Comparison of ENCODE assay signal across 8 cellular contexts in the genomic region with DNA sequence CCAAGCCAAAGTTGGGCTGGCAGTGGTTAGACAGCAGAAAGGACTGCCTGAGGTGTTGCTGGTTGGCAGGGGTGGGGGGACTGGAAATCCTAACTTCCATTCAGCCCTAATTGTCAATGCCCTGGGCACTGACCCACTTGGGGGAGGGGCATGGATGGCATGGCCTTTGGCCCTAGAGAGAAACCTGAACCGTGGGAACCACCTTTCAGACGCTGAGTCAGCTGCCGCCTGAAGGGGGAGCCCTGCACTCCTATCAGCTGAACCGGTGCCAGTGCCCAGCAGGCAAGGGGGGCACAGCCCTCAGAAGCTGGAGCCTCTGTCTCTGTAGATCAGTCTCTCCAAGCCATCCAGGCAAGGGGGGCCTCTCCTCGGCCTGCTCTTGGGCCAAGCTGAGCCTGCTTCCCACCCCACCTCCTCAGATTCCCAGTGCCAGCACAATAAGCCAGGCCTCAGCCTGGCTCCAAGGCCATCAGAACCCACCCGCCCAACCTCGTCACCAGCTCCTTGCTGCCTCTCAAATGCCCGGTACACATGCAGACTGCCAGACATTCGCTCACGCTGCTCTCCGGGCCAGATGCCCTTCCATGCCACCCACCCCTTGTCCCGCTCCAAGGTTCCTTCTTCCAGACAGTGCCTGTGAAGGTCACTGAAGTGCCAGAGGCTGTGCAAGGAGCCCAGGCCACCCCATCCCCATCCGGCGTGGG. TPM values are rescaled to one million over a fixed set of nuclear protein-coding genes. Genes with fewer than 3 reads are reported as not detected.
DNase-seq lines count a peak whose midpoint lies in the region; ATAC-seq and TF ChIP-seq lines count a peak whose summit lies in the region.

No MANE protein-coding gene starts in this region.

- intact Hi-C loops in thyroid gland (cut with DNase I), result no loop called here

- H3K27me3 Mint-ChIP-seq in activated CD4-positive, alpha-beta memory T cell treated with anti-CD3 and anti-CD28 coated beads, Interleukin-2, amount 10 ng/mL, durations not matched to agents 7 days and 5 days, result peaks cover 19% of the 10 kb centered on the region
- H3K27me3 Mint-ChIP-seq in nephron (ENCODE audit: low read depth), result peaks cover 52% of the 10 kb centered on the region

- TF ChIP-seq CTCF in nephron (IDR thresholded peaks at IDR 0.05; ENCODE audit: unreplicated experiment in 3 of 3) (peak; percentile 44 to 55 (median 47)), thyroid gland (IDR thresholded peaks at IDR 0.05) (peak; percentile 52 to 72 (median 62))

- H3K4me3 ChIP-seq in thyroid gland (replicated peaks in 1 of 3), result no peak overlapping the region

- peaks cover 30 to 32% of the 10 kb centered on the region in 2 donors for H3K36me3 ChIP-seq in thyroid gland

- no peaks in the 10 kb centered on the region for H3K27me3 ChIP-seq in thyroid gland

- DNase-seq in NCI-H748 (lab: John Stamatoyannopoulos, UW; ENCODE audit: unreplicated experiment) (peak; percentile 55), NCI-H748 treated with DMSO at 0.1 percent for 48 hours (lab: John Stamatoyannopoulos, UW) (no peak), NCI-H226 (peak; percentile 61), thyroid gland (peak; percentile 85 to 90)
- DNase-seq in activated CD4-positive, alpha-beta memory T cell treated with anti-CD3 and anti-CD28 coated beads, Interleukin-2, amount 10 ng/mL, durations not matched to agents 7 days and 5 days, result peak; percentile 54

- H3K4me1 ChIP-seq in thyroid gland, result peaks cover 46 to 66% of the 10 kb centered on the region in 2 donors

- 47 to 51% methylated on average over 9 to 10 of the region's 14 CpGs for WGBS in thyroid gland, 2 donors

- no peak overlapping the region for H3K27ac Mint-ChIP-seq in activated CD4-positive, alpha-beta memory T cell treated with anti-CD3 and anti-CD28 coated beads, Interleukin-2, amount 10 ng/mL, durations not matched to agents 7 days and 5 days
- peak overlapping the region in 2 of 3 experiments; percentile 78 to 90 for H3K27ac Mint-ChIP-seq in nephron

- H3K36me3 Mint-ChIP-seq in activated CD4-positive, alpha-beta memory T cell treated with anti-CD3 and anti-CD28 coated beads, Interleukin-2, amount 10 ng/mL, durations not matched to agents 7 days and 5 days (ENCODE audit: low read depth), result no peaks in the 10 kb centered on the region
- H3K36me3 Mint-ChIP-seq in nephron (ENCODE audit: low read depth), result no peaks in the 10 kb centered on the region

- CTCF ChIA-PET in activated CD4-positive, alpha-beta memory T cell treated with anti-CD3 and anti-CD28 coated beads, Interleukin-2, amount 10 ng/mL, durations not matched to agents 7 days and 5 days (lab: Charles Lee), result interaction anchor here (1.0 to 1.1 kb wide), 4 partner anchors 9 to 201 kb away, joined by 3 to 4 read pairs (median 3); no protein-coding TSS in a partner anchor

- H3K27ac ChIP-seq in thyroid gland, result peak overlapping the region; percentile 72 to 86 (median 82)

- H3K4me3 Mint-ChIP-seq in activated CD4-positive, alpha-beta memory T cell treated with anti-CD3 and anti-CD28 coated beads, Interleukin-2, amount 10 ng/mL, durations not matched to agents 7 days and 5 days, result no peak overlapping the region
- peak overlapping the region in 2 of 3 experiments; percentile 45 to 53 for H3K4me3 Mint-ChIP-seq in nephron

- peak in 1 of 2 donors; percentile 48 for TF ChIP-seq POLR2A in thyroid gland (IDR thresholded peaks at IDR 0.05)

- no peaks in the 10 kb centered on the region for H3K9me3 Mint-ChIP-seq in activated CD4-positive, alpha-beta memory T cell treated with anti-CD3 and anti-CD28 coated beads, Interleukin-2, amount 10 ng/mL, durations not matched to agents 7 days and 5 days
- H3K9me3 Mint-ChIP-seq in nephron, result no peaks in the 10 kb centered on the region

- no peaks in the 10 kb centered on the region for H3K9me3 ChIP-seq in thyroid gland

- POLR2A ChIA-PET in activated CD4-positive, alpha-beta memory T cell treated with anti-CD3 and anti-CD28 coated beads, Interleukin-2, amount 10 ng/mL, durations not matched to agents 7 days and 5 days (lab: Charles Lee), result no interaction called here

- H3K4me1 Mint-ChIP-seq in activated CD4-positive, alpha-beta memory T cell treated with anti-CD3 and anti-CD28 coated beads, Interleukin-2, amount 10 ng/mL, durations not matched to agents 7 days and 5 days, result peaks cover 2% of the 10 kb centered on the region
- H3K4me1 Mint-ChIP-seq in nephron, result peaks cover 42% of the 10 kb centered on the region

- ATAC-seq in esophagus mucosa (peak; percentile 27), GM21390 (IDR thresholded peaks at IDR 0.05; ENCODE audit: unreplicated experiment) (no peak)

RNA-seq across cellular contexts. Expression of gene TINAGL1, which starts 11.6 kb away (rescaled TPM):
- total RNA-seq in activated CD4-positive, alpha-beta memory T cell treated with anti-CD3 and anti-CD28 coated beads, Interleukin-2, amount 10 ng/mL, durations not matched to agents 7 days and 5 days, result not detected
- 15.9 TPM for total RNA-seq in esophagus mucosa
- 100 to 1,000 TPM; 157 to 391 (median 227) TPM for total RNA-seq in thyroid gland

RNA-seq across cellular contexts. Expression of gene HCRTR1, which starts 29.6 kb away (rescaled TPM):
- not detected for total RNA-seq in activated CD4-positive, alpha-beta memory T cell treated with anti-CD3 and anti-CD28 coated beads, Interleukin-2, amount 10 ng/mL, durations not matched to agents 7 days and 5 days
- total RNA-seq in esophagus mucosa (not detected), thyroid gland (1 to 10 TPM in 2 of 4 donors, under 1 TPM in 2; 0.40 to 5.6 (median 1.3) TPM)

RNA-seq across cellular contexts. Expression of gene PEF1, which starts 56.8 kb away (rescaled TPM):
- 10 to 100 TPM; 50.4 to 50.5 TPM for total RNA-seq in activated CD4-positive, alpha-beta memory T cell treated with anti-CD3 and anti-CD28 coated beads, Interleukin-2, amount 10 ng/mL, durations not matched to agents 7 days and 5 days
- 44.0 TPM for total RNA-seq in esophagus mucosa
- 100 to 1,000 TPM; 180 to 355 (median 312) TPM for total RNA-seq in thyroid gland

Comparison
In these comparisons a context has a peak if more than half of its experiments do, and no peak if none do; other contexts are left out.
1. RNA of gene TINAGL1, which starts 11.6 kb away (total RNA-seq): 157 to 391 TPM in thyroid gland and 15.9 TPM in esophagus mucosa (single experiment); not detected in activated CD4-positive, alpha-beta memory T cell treated with anti-CD3 and anti-CD28 coated beads, Interleukin-2, amount 10 ng/mL, durations not matched to agents 7 days and 5 days; every median in the first group is over 10 times any median in the second.